ENCODE assay signal across 20 cellular contexts in genomic region chr2:46411245-46411641, GRCh38.
A peak's percentile ranks its signal among the peaks of the same experiment; 100 is the strongest.
DNase-seq lines count a peak whose midpoint lies in the region; ATAC-seq and TF ChIP-seq lines count a peak whose summit lies in the region.
"Had no signal": no experiment of that assay in that cellular context is flagged by ENCODE, and none has a peak within 500 bp of the region (broad histone marks: within the 10 kb centered on the region; RNA-seq: fewer than 3 reads in every experiment).

No MANE protein-coding gene starts in this region.

- ATAC-seq in RWPE2 (ENCODE audit: low read depth) (peak; percentile 33; the same call in 2 of the 3 replicates), GM18861 (IDR thresholded peaks at IDR 0.05; ENCODE audit: unreplicated experiment) (no peak), HG02571 (IDR thresholded peaks at IDR 0.05; ENCODE audit: unreplicated experiment) (no peak), lower lobe of right lung (no peak)
- ATAC-seq: GM12878 had no signal

- DNase-seq in Caki2 (ENCODE audit: low read depth) (peak; percentile 57), HPDE6-E6E7 (ENCODE audit: extremely low spot score) (peak; percentile 45), RWPE2 (ENCODE audit: low spot score) (no peak), kidney epithelial cell (ENCODE audit: low read depth) (peak; percentile 63), iPS-NIHi11 (ENCODE audit: low spot score) (no peak), lower lobe of right lung (no peak)
- DNase-seq: COR-L47, DMS53, Kasumi-1, NCI-H1417, NCI-H1930, NCI-H2171 treated with DMSO at 0.1 percent for 48 hours, NCI-H82, Peyer's patch had no signal

- H3K27ac ChIP-seq in RWPE2 (ENCODE audit: poor library complexity, severe bottlenecking) (peak overlapping the region; percentile 31), lower lobe of right lung (no peak overlapping the region)
- H3K27ac ChIP-seq: C4-2B, HL-60, Peyer's patch, SJCRH30 had no signal

- no peak overlapping the region for H3K4me3 ChIP-seq in RWPE2 (ENCODE audit: severe bottlenecking)
- H3K4me3 ChIP-seq in kidney epithelial cell (ENCODE audit: low read depth, low read length), result no peak overlapping the region
- H3K4me3 ChIP-seq in lower lobe of right lung, result no peak overlapping the region
- H3K4me3 ChIP-seq: GM12878, Peyer's patch, SJCRH30 had no signal

- peaks cover 3% of the 10 kb centered on the region for H3K9me3 ChIP-seq in RWPE2 (ENCODE audit: severe bottlenecking)
- H3K9me3 ChIP-seq in lower lobe of right lung, result no peaks in the 10 kb centered on the region
- H3K9me3 ChIP-seq: Peyer's patch had no signal

- H3K27me3 ChIP-seq in RWPE2 (ENCODE audit: insufficient read depth, poor library complexity, severe bottlenecking) (no peaks in the 10 kb centered on the region), kidney epithelial cell (ENCODE audit: control insufficient read depth, insufficient read depth, low read length) (no peaks in the 10 kb centered on the region), lower lobe of right lung (ENCODE audit: low read depth) (no peaks in the 10 kb centered on the region)
- H3K27me3 ChIP-seq: Peyer's patch, SJCRH30 had no signal

- in situ Hi-C loops in Caki2 (cut with HindIII; ENCODE audit: low pct_unique_long_range_greater_than_20kb, low sequenced_read_pairs), result no loop called here

- no peak for TF ChIP-seq CTCF in RWPE2 (IDR thresholded peaks at IDR 0.05; ENCODE audit: poor library complexity, severe bottlenecking)
- TF ChIP-seq CTCF in kidney epithelial cell (IDR thresholded peaks at IDR 0.05; ENCODE audit: insufficient read depth, low read length, poor library complexity, severe bottlenecking), result no peak
- no peak for TF ChIP-seq CTCF in lower lobe of right lung (IDR thresholded peaks at IDR 0.05)

- intact Hi-C loops in lower lobe of right lung (cut with DNase I), result no loop called here

- H3K36me3 ChIP-seq in RWPE2 (ENCODE audit: low read depth) (no peaks in the 10 kb centered on the region), kidney epithelial cell (ENCODE audit: control insufficient read depth, insufficient read depth, low read length) (no peaks in the 10 kb centered on the region), lower lobe of right lung (no peaks in the 10 kb centered on the region)
- H3K36me3 ChIP-seq: Peyer's patch, SJCRH30 had no signal

- peaks cover 30% of the 10 kb centered on the region for H3K4me1 ChIP-seq in RWPE2 (ENCODE audit: insufficient read depth, poor library complexity, severe bottlenecking)
- H3K4me1 ChIP-seq in lower lobe of right lung, result peaks cover 18% of the 10 kb centered on the region

Comparison
In these comparisons a context has a peak if more than half of its experiments do, and no peak if none do; other contexts are left out.
1. DNase-seq: peak in Caki2 (single experiment), HPDE6-E6E7 (single experiment) and kidney epithelial cell (single experiment); none in RWPE2 (single experiment), iPS-NIHi11 (single experiment) and lower lobe of right lung (single experiment).